ENCODE assay signal across 17 cellular contexts in genomic region chr2:72738096-72738495, GRCh38.
DNase-seq lines count a peak whose midpoint lies in the region; ATAC-seq, FAIRE-seq and TF ChIP-seq lines count a peak whose summit lies in the region.
"Had no signal": no experiment of that assay in that cellular context is flagged by ENCODE, and none has a peak within 500 bp of the region (broad histone marks: within the 10 kb centered on the region; RNA-seq: fewer than 3 reads in every experiment).

No MANE protein-coding gene starts in this region.

- H3K27ac Mint-ChIP-seq in stimulated activated effector memory CD8-positive, alpha-beta T cell treated with anti-CD3 and anti-CD28 coated beads, Interleukin-12 subunit alpha, Interleukin-12 subunit beta, amount 100 ng/mL, for 72 hours = no peak overlapping the region
- no peak overlapping the region for H3K27ac Mint-ChIP-seq in activated T-helper 1 cell treated with anti-CD3 and anti-CD28 coated beads, Interleukin-12 subunit alpha, Interleukin-12 subunit beta, Interleukin-2, Interleukin-4 antibody, amounts not matched to agents 30 ng/mL and 10 ng/mL and 1 ng/mL, durations not matched to agents 14 hours and 24 hours and 36 hours
- H3K27ac Mint-ChIP-seq: CD4-positive, CD25-positive, alpha-beta regulatory T cell; IgD-negative memory B cell had no signal

- POLR2A ChIA-PET in GM10248 (lab: Yijun Ruan, JAX) = no interaction called here

- peaks cover 1% of the 10 kb centered on the region for H3K36me3 ChIP-seq in bronchial epithelial cell (ENCODE audit: control insufficient read depth, insufficient read depth, low read length)
- H3K36me3 ChIP-seq in esophagus muscularis mucosa = peaks cover 0 to 10% (median 9%) of the 10 kb centered on the region in 4 donors

- no peak overlapping the region for H3K4me3 ChIP-seq in bronchial epithelial cell (ENCODE audit: low read depth, low read length)
- no peak overlapping the region for H3K4me3 ChIP-seq in esophagus muscularis mucosa
- H3K4me3 ChIP-seq: Peyer's patch, SJCRH30 had no signal

- TF ChIP-seq EP300 in esophagus muscularis mucosa (IDR thresholded peaks at IDR 0.05) = no peak

- H3K27ac ChIP-seq in esophagus muscularis mucosa (replicated peaks in 1 of 4) = no peak overlapping the region
- H3K27ac ChIP-seq: Peyer's patch, SJCRH30 had no signal

- no peak for TF ChIP-seq POLR2A in esophagus muscularis mucosa (IDR thresholded peaks at IDR 0.05; ENCODE audit: low read depth)

- H3K9me3 ChIP-seq in esophagus muscularis mucosa = no peaks in the 10 kb centered on the region
- H3K9me3 ChIP-seq: Peyer's patch, SJCRH30 had no signal

- H3K4me1 ChIP-seq in esophagus muscularis mucosa = no peaks in the 10 kb centered on the region
- H3K4me1 ChIP-seq: Peyer's patch, SJCRH30 had no signal

- H3K27me3 ChIP-seq in bronchial epithelial cell (ENCODE audit: control insufficient read depth, insufficient read depth, low read length) (no peaks in the 10 kb centered on the region), esophagus muscularis mucosa (no peaks in the 10 kb centered on the region)
- H3K27me3 ChIP-seq: Peyer's patch, SJCRH30 had no signal

- CTCF ChIA-PET in GM10248 (lab: Yijun Ruan, JAX) = no interaction called here

- peak; percentile 79 for ATAC-seq in stimulated activated effector memory CD8-positive, alpha-beta T cell treated with anti-CD3 and anti-CD28 coated beads, Interleukin-12 subunit alpha, Interleukin-12 subunit beta, amount 100 ng/mL, for 72 hours

- no peak for FAIRE-seq in bronchial epithelial cell (lab: Jason Lieb, UNC)

- TF ChIP-seq CTCF in bronchial epithelial cell (IDR thresholded peaks at IDR 0.05; ENCODE audit: insufficient read depth, low read length, severe bottlenecking) (no peak), esophagus muscularis mucosa (IDR thresholded peaks at IDR 0.05) (no peak), GM10248 (IDR thresholded peaks at IDR 0.05; ENCODE audit: control extremely low read depth, extremely low read depth, low read depth, missing control alignments) (no peak)

- H3K36me3 Mint-ChIP-seq in stimulated activated effector memory CD8-positive, alpha-beta T cell treated with anti-CD3 and anti-CD28 coated beads, Interleukin-12 subunit alpha, Interleukin-12 subunit beta, amount 100 ng/mL, for 72 hours = no peaks in the 10 kb centered on the region
- no peaks in the 10 kb centered on the region for H3K36me3 Mint-ChIP-seq in activated T-helper 1 cell treated with anti-CD3 and anti-CD28 coated beads, Interleukin-12 subunit alpha, Interleukin-12 subunit beta, Interleukin-2, Interleukin-4 antibody, amounts not matched to agents 30 ng/mL and 10 ng/mL and 1 ng/mL, durations not matched to agents 14 hours and 24 hours and 36 hours (ENCODE audit: low read depth)

- DNase-seq in ELR (ENCODE audit: low read depth) (peak; percentile 39), LHCN-M2 (ENCODE audit: low read depth) (peak; percentile 20), bronchial epithelial cell (ENCODE audit: low read depth) (peak; percentile 31), esophagus muscularis mucosa (ENCODE audit: extremely low spot score) (no peak), GM10248 (ENCODE audit: extremely low spot score) (no peak)
- no peak for DNase-seq in stimulated activated effector memory CD8-positive, alpha-beta T cell treated with anti-CD3 and anti-CD28 coated beads, Interleukin-12 subunit alpha, Interleukin-12 subunit beta, amount 100 ng/mL, for 72 hours (ENCODE audit: low spot score in 2 of 2)
- DNase-seq in activated T-helper 1 cell treated with anti-CD3 and anti-CD28 coated beads, Interleukin-12 subunit alpha, Interleukin-12 subunit beta, Interleukin-2, Interleukin-4 antibody, amounts not matched to agents 30 ng/mL and 10 ng/mL and 1 ng/mL, durations not matched to agents 14 hours and 24 hours and 36 hours (ENCODE audit: low spot score) = no peak
- DNase-seq: CD4-positive, CD25-positive, alpha-beta regulatory T cell; DMS79; NCI-H1694; NCI-H2081; NCI-H2171; NCI-H524 treated with DMSO at 0.1 percent for 48 hours; NCI-H82; Peyer's patch; SJCRH30 had no signal

- no peaks in the 10 kb centered on the region for H3K27me3 Mint-ChIP-seq in activated T-helper 1 cell treated with anti-CD3 and anti-CD28 coated beads, Interleukin-12 subunit alpha, Interleukin-12 subunit beta, Interleukin-2, Interleukin-4 antibody, amounts not matched to agents 30 ng/mL and 10 ng/mL and 1 ng/mL, durations not matched to agents 14 hours and 24 hours and 36 hours (ENCODE audit: insufficient read depth)
- H3K27me3 Mint-ChIP-seq: CD4-positive, CD25-positive, alpha-beta regulatory T cell; IgD-negative memory B cell had no signal

- H3K4me3 Mint-ChIP-seq in stimulated activated effector memory CD8-positive, alpha-beta T cell treated with anti-CD3 and anti-CD28 coated beads, Interleukin-12 subunit alpha, Interleukin-12 subunit beta, amount 100 ng/mL, for 72 hours = no peak overlapping the region
- no peak overlapping the region for H3K4me3 Mint-ChIP-seq in activated T-helper 1 cell treated with anti-CD3 and anti-CD28 coated beads, Interleukin-12 subunit alpha, Interleukin-12 subunit beta, Interleukin-2, Interleukin-4 antibody, amounts not matched to agents 30 ng/mL and 10 ng/mL and 1 ng/mL, durations not matched to agents 14 hours and 24 hours and 36 hours
- H3K4me3 Mint-ChIP-seq: CD4-positive, CD25-positive, alpha-beta regulatory T cell; IgD-negative memory B cell had no signal

- H3K4me1 Mint-ChIP-seq in stimulated activated effector memory CD8-positive, alpha-beta T cell treated with anti-CD3 and anti-CD28 coated beads, Interleukin-12 subunit alpha, Interleukin-12 subunit beta, amount 100 ng/mL, for 72 hours = no peaks in the 10 kb centered on the region
- H3K4me1 Mint-ChIP-seq in activated T-helper 1 cell treated with anti-CD3 and anti-CD28 coated beads, Interleukin-12 subunit alpha, Interleukin-12 subunit beta, Interleukin-2, Interleukin-4 antibody, amounts not matched to agents 30 ng/mL and 10 ng/mL and 1 ng/mL, durations not matched to agents 14 hours and 24 hours and 36 hours (ENCODE audit: low read depth) = no peaks in the 10 kb centered on the region
- H3K4me1 Mint-ChIP-seq: CD4-positive, CD25-positive, alpha-beta regulatory T cell had no signal

- intact Hi-C loops in esophagus muscularis mucosa (cut with DNase I) = no loop called here
- intact Hi-C loops in activated T-helper 1 cell treated with anti-CD3 and anti-CD28 coated beads, Interleukin-12 subunit alpha, Interleukin-12 subunit beta, Interleukin-2, Interleukin-4 antibody, amounts not matched to agents 30 ng/mL and 10 ng/mL and 1 ng/mL, durations not matched to agents 14 hours and 24 hours and 36 hours (cut with micrococcal nuclease) = no loop called here

- no peaks in the 10 kb centered on the region for H3K9me3 Mint-ChIP-seq in stimulated activated effector memory CD8-positive, alpha-beta T cell treated with anti-CD3 and anti-CD28 coated beads, Interleukin-12 subunit alpha, Interleukin-12 subunit beta, amount 100 ng/mL, for 72 hours
- no peaks in the 10 kb centered on the region for H3K9me3 Mint-ChIP-seq in activated T-helper 1 cell treated with anti-CD3 and anti-CD28 coated beads, Interleukin-12 subunit alpha, Interleukin-12 subunit beta, Interleukin-2, Interleukin-4 antibody, amounts not matched to agents 30 ng/mL and 10 ng/mL and 1 ng/mL, durations not matched to agents 14 hours and 24 hours and 36 hours
- H3K9me3 Mint-ChIP-seq: CD4-positive, CD25-positive, alpha-beta regulatory T cell; IgD-negative memory B cell had no signal

Comparison
In these comparisons a context has a peak if more than half of its experiments do, and no peak if none do; other contexts are left out.
1. DNase-seq: peak in ELR (single experiment), LHCN-M2 (single experiment) and bronchial epithelial cell (single experiment); none in stimulated activated effector memory CD8-positive, alpha-beta T cell treated with anti-CD3 and anti-CD28 coated beads, Interleukin-12 subunit alpha, Interleukin-12 subunit beta, amount 100 ng/mL, for 72 hours (0 of 2), esophagus muscularis mucosa (single experiment), activated T-helper 1 cell treated with anti-CD3 and anti-CD28 coated beads, Interleukin-12 subunit alpha, Interleukin-12 subunit beta, Interleukin-2, Interleukin-4 antibody, amounts not matched to agents 30 ng/mL and 10 ng/mL and 1 ng/mL, durations not matched to agents 14 hours and 24 hours and 36 hours (single experiment) and GM10248 (single experiment).